22 cellular contexts compared by ENCODE assay signal in the genomic region with DNA sequence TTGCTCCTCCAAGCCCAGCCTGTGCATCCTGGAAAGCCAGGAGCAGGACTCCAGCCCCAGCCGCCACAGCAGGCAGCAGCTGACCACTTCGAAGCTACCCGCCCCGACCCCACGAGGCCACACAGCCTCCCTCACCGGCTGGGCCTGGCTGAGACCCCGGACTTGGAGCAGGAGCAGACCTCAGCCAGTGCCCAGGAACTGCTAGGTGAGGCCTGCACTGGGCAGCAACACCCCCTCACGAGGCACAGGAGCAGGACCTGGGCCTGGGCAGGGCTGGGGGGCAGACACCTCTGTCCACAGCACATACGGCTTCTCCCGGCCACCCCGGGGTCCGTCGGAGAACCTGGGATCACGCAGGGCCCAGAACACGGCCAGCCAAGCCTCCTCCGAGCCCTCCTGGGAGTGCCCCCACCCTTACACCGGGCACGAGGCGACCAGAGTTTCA.
DNase-seq lines count a peak whose midpoint lies in the region; ATAC-seq and TF ChIP-seq lines count a peak whose summit lies in the region.
"Had no signal": no experiment of that assay in that cellular context is flagged by ENCODE, and none has a peak within 500 bp of the region (broad histone marks: within the 10 kb centered on the region; RNA-seq: fewer than 3 reads in every experiment).

No MANE protein-coding gene starts in this region.

- no peak overlapping the region for H3K9ac ChIP-seq in endodermal cell (ENCODE audit: extremely low read depth, low read length, poor library complexity, severe bottlenecking)
- H3K9ac ChIP-seq: BLaER1 treated with 17β-estradiol and CSF1 and Interleukin-3, amounts not matched to agents 10 nM and 100 nM had no signal

- WGBS in endodermal cell (ENCODE audit: insufficient coverage in 1 of 2, insufficient read length in 1 of 2), 2 experiments, result 86 to 90% methylated on average over 18 to 19 of the region's 19 CpGs
- 81 to 89% (median 88%) methylated on average over 4 to 19 of the region's 19 CpGs for WGBS in spleen, 5 donors

- no peaks in the 10 kb centered on the region for H3K4me1 Mint-ChIP-seq in activated T-cell treated with anti-CD3 and anti-CD28 coated beads, Interleukin-2, amount 50 U/mL, for 24 hours (ENCODE audit: low read depth)
- no peaks in the 10 kb centered on the region for H3K4me1 Mint-ChIP-seq in activated T-cell treated with anti-CD3 and anti-CD28 coated beads, Interleukin-2, amount 50 U/mL, for 72 hours (ENCODE audit: low read depth)
- peaks cover 11% of the 10 kb centered on the region for H3K4me1 Mint-ChIP-seq in endodermal cell

- peaks cover 5% of the 10 kb centered on the region for H3K27me3 Mint-ChIP-seq in activated T-cell treated with anti-CD3 and anti-CD28 coated beads, Interleukin-2, amount 50 U/mL, for 24 hours
- H3K27me3 Mint-ChIP-seq in activated T-cell treated with anti-CD3 and anti-CD28 coated beads, Interleukin-2, amount 50 U/mL, for 72 hours (ENCODE audit: low read depth), result no peaks in the 10 kb centered on the region
- peaks cover 5% of the 10 kb centered on the region for H3K27me3 Mint-ChIP-seq in endodermal cell (ENCODE audit: insufficient read depth)

- H3K9me3 ChIP-seq in endodermal cell (ENCODE audit: control insufficient read depth, low read length), result no peaks in the 10 kb centered on the region
- H3K9me3 ChIP-seq in spleen, result no peaks in the 10 kb centered on the region
- H3K9me3 ChIP-seq: BLaER1 treated with 17β-estradiol and CSF1 and Interleukin-3, amounts not matched to agents 10 nM and 100 nM; gastrocnemius medialis; mucosa of descending colon had no signal

- no peak overlapping the region for H3K4me3 Mint-ChIP-seq in activated T-cell treated with anti-CD3 and anti-CD28 coated beads, Interleukin-2, amount 50 U/mL, for 24 hours
- no peak overlapping the region for H3K4me3 Mint-ChIP-seq in activated T-cell treated with anti-CD3 and anti-CD28 coated beads, Interleukin-2, amount 50 U/mL, for 72 hours
- no peak overlapping the region for H3K4me3 Mint-ChIP-seq in endodermal cell
- H3K4me3 Mint-ChIP-seq: activated T-helper 1 cell treated with anti-CD3 and anti-CD28 coated beads, Interleukin-12 subunit alpha, Interleukin-12 subunit beta, Interleukin-2, Interleukin-4 antibody, amounts not matched to agents 30 ng/mL and 10 ng/mL and 1 ng/mL, durations not matched to agents 14 hours and 24 hours and 36 hours had no signal

- no peak overlapping the region for H3K27ac ChIP-seq in endodermal cell (ENCODE audit: low read depth, low read length)
- no peak overlapping the region for H3K27ac ChIP-seq in spleen
- H3K27ac ChIP-seq: BLaER1 treated with 17β-estradiol and CSF1 and Interleukin-3, amounts not matched to agents 10 nM and 100 nM; cardiac muscle cell; gastrocnemius medialis; tibial nerve had no signal

- no peaks in the 10 kb centered on the region for H3K36me3 ChIP-seq in H7 (replicated peaks; ENCODE audit: control insufficient read depth, insufficient read depth, low read length)
- no peaks in the 10 kb centered on the region for H3K36me3 ChIP-seq in endodermal cell (ENCODE audit: control insufficient read depth, insufficient read depth, low read length)
- H3K36me3 ChIP-seq in spleen, result no peaks in the 10 kb centered on the region
- H3K36me3 ChIP-seq: BLaER1 treated with 17β-estradiol and CSF1 and Interleukin-3, amounts not matched to agents 10 nM and 100 nM; cardiac muscle cell; gastrocnemius medialis; tibial nerve had no signal

- no peak for ATAC-seq in activated T-cell treated with anti-CD3 and anti-CD28 coated beads, Interleukin-2, amount 50 U/mL, for 72 hours (replicated peaks in 1 of 2)
- no peak for ATAC-seq in HG02852 (IDR thresholded peaks at IDR 0.05; ENCODE audit: unreplicated experiment)
- ATAC-seq: gastrocnemius medialis, mucosa of descending colon had no signal

- DNase-seq in activated T-cell treated with anti-CD3 and anti-CD28 coated beads, Interleukin-2, amount 50 U/mL, for 24 hours, result peak; percentile 26
- DNase-seq in activated T-cell treated with anti-CD3 and anti-CD28 coated beads, Interleukin-2, amount 50 U/mL, for 72 hours, result no peak
- DNase-seq in H7 (peak; percentile 57), endodermal cell (peak; percentile 40), spleen (peak; percentile 64), OCI-M2 (lab: John Stamatoyannopoulos, UW; ENCODE audit: unreplicated experiment) (no peak), NCI-H2107 (lab: John Stamatoyannopoulos, UW) (no peak)
- DNase-seq: activated CD4-positive, alpha-beta T cell treated with anti-CD3 and anti-CD28 coated beads, Interleukin-2, amount 50 U/mL, for 4 hours; erythroblast; gastrocnemius medialis; GOT3; Karpas-422; mucosa of descending colon; NCI-H1092; NCI-H2029 treated with DMSO at 0.1 percent for 48 hours; RPMI8226; stimulated activated naive CD4-positive, alpha-beta T cell had no signal

- intact Hi-C loops in spleen (cut with DNase I; ENCODE audit: low total_unique reads), result no loop called here

- no peaks in the 10 kb centered on the region for H3K36me3 Mint-ChIP-seq in activated T-cell treated with anti-CD3 and anti-CD28 coated beads, Interleukin-2, amount 50 U/mL, for 24 hours (ENCODE audit: low read depth)
- peaks cover 0 to 3% of the 10 kb centered on the region in 2 donors for H3K36me3 Mint-ChIP-seq in activated T-cell treated with anti-CD3 and anti-CD28 coated beads, Interleukin-2, amount 50 U/mL, for 72 hours (ENCODE audit: insufficient read depth in 2 of 2)
- H3K36me3 Mint-ChIP-seq in endodermal cell (ENCODE audit: low read depth), result no peaks in the 10 kb centered on the region

- H3K27me3 ChIP-seq in H7 (ENCODE audit: control insufficient read depth, insufficient read depth, low read length) (no peaks in the 10 kb centered on the region), endodermal cell (ENCODE audit: control insufficient read depth, insufficient read depth, low read length, poor library complexity, severe bottlenecking) (no peaks in the 10 kb centered on the region), spleen (replicated peaks in 1 of 7) (peaks cover 0 to 15% (median 0%) of the 10 kb centered on the region in 7 donors)
- H3K27me3 ChIP-seq: BLaER1 treated with 17β-estradiol and CSF1 and Interleukin-3, amounts not matched to agents 10 nM and 100 nM; cardiac muscle cell; tibial nerve had no signal

- TF ChIP-seq CTCF in endodermal cell (conservative IDR thresholded peaks at IDR 0.05) (no peak), spleen (IDR thresholded peaks at IDR 0.05 in 8 of 11, conservative IDR thresholded peaks at IDR 0.05 in 3 of 11) (no peak)

- no peaks in the 10 kb centered on the region for H3K9me3 Mint-ChIP-seq in activated T-cell treated with anti-CD3 and anti-CD28 coated beads, Interleukin-2, amount 50 U/mL, for 24 hours
- H3K9me3 Mint-ChIP-seq in activated T-cell treated with anti-CD3 and anti-CD28 coated beads, Interleukin-2, amount 50 U/mL, for 72 hours, result peaks cover 0 to 6% of the 10 kb centered on the region in 2 donors
- no peaks in the 10 kb centered on the region for H3K9me3 Mint-ChIP-seq in endodermal cell

- H3K4me1 ChIP-seq in endodermal cell (ENCODE audit: control insufficient read depth, insufficient read depth, low read length), result peaks cover 11% of the 10 kb centered on the region
- H3K4me1 ChIP-seq in spleen, result peaks cover 2 to 9% (median 6%) of the 10 kb centered on the region in 6 donors
- H3K4me1 ChIP-seq: tibial nerve had no signal

- H3K27ac Mint-ChIP-seq in activated T-cell treated with anti-CD3 and anti-CD28 coated beads, Interleukin-2, amount 50 U/mL, for 24 hours, result no peak overlapping the region
- H3K27ac Mint-ChIP-seq in activated T-cell treated with anti-CD3 and anti-CD28 coated beads, Interleukin-2, amount 50 U/mL, for 72 hours, result no peak overlapping the region
- H3K27ac Mint-ChIP-seq in endodermal cell, result no peak overlapping the region

- H3K4me3 ChIP-seq in H7 (ENCODE audit: insufficient read depth, low read depth, low read length), result no peak overlapping the region
- no peak overlapping the region for H3K4me3 ChIP-seq in endodermal cell (ENCODE audit: low read length)
- H3K4me3 ChIP-seq in spleen, result no peak overlapping the region
- H3K4me3 ChIP-seq: BLaER1 treated with 17β-estradiol and CSF1 and Interleukin-3, amounts not matched to agents 10 nM and 100 nM; cardiac muscle cell; gastrocnemius medialis; mucosa of descending colon; tibial nerve had no signal

- TF ChIP-seq POLR2A in spleen (IDR thresholded peaks at IDR 0.05), result no peak

Comparison
In these comparisons a context has a peak if more than half of its experiments do, and no peak if none do; other contexts are left out.
1. DNase-seq: peak in activated T-cell treated with anti-CD3 and anti-CD28 coated beads, Interleukin-2, amount 50 U/mL, for 24 hours (single experiment), H7 (single experiment), endodermal cell (single experiment) and spleen (single experiment); none in activated T-cell treated with anti-CD3 and anti-CD28 coated beads, Interleukin-2, amount 50 U/mL, for 72 hours (0 of 2), OCI-M2 (single experiment) and NCI-H2107 (single experiment).